22 cellular contexts compared by ENCODE assay signal in the genomic region with DNA sequence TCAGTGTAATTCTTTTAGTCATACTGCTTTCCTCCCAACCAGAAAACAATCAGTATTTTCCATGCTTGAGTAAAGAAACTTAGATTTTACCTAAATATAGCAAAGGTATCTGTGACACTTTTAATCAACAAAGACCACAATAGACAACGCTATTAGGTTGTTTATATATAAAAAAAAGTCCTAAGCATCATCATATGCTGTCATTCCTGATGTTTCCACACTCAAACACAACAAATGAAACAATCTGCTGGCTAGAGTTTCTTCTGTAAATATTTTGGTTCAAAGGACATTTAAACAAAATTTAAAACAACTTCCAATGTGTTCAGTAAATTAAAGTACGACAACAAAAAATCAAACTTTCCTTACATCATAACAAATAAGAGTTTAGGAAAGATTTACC.
DNase-seq lines count a peak whose midpoint lies in the region; ATAC-seq, FAIRE-seq and TF ChIP-seq lines count a peak whose summit lies in the region.
"Had no signal": no experiment of that assay in that cellular context is flagged by ENCODE, and none has a peak within 500 bp of the region (broad histone marks: within the 10 kb centered on the region; RNA-seq: fewer than 3 reads in every experiment).

No MANE protein-coding gene starts in this region.

- H3K36me3 ChIP-seq in ovary, result no peaks in the 10 kb centered on the region
- H3K36me3 ChIP-seq in gastrocnemius medialis, result no peaks in the 10 kb centered on the region

- FAIRE-seq in G401.6 (lab: Jason Lieb, UNC) (peak; percentile 31), endometrium (lab: Jason Lieb, UNC) (peak; percentile 78)
- FAIRE-seq: A549, GM12878, GM19239 had no signal

- TF ChIP-seq CTCF in AG09319 (IDR thresholded peaks at IDR 0.05; ENCODE audit: low read depth, low read length) (no peak), fibroblast of villous mesenchyme (IDR thresholded peaks at IDR 0.05; ENCODE audit: insufficient read depth, low read depth, low read length) (no peak), ovary (IDR thresholded peaks at IDR 0.05) (no peak), gastrocnemius medialis (IDR thresholded peaks at IDR 0.05 in 4 of 5, conservative IDR thresholded peaks at IDR 0.05 in 1 of 5) (no peak)

- ATAC-seq in HG03139 (IDR thresholded peaks at IDR 0.05; ENCODE audit: unreplicated experiment) (no peak), gastrocnemius medialis (no peak)
- ATAC-seq: A549, GM12878, GM23338, HCT116 had no signal

- in situ Hi-C loops in gastrocnemius medialis (cut with MboI; ENCODE audit: low sequenced_read_pairs in 4 of 4), result no loop called here

- intact Hi-C loops in ovary (cut with DNase I) (loop anchor here in 1 of 4 donors (5.0 kb wide), 1 partner anchor 78 kb away; no protein-coding TSS in a partner anchor), gastrocnemius medialis (cut with DNase I; ENCODE audit: low total_unique reads) (no loop called here)

- DNase-seq in AG09319 (ENCODE audit: extremely low read depth, low read depth), result peak; percentile 54
- peak; percentile 53 for DNase-seq in fibroblast of villous mesenchyme (ENCODE audit: low read depth)
- no peak for DNase-seq in SIG-M5 treated with dmso at 0.1 percent for 504 hours (lab: John Stamatoyannopoulos, UW; ENCODE audit: unreplicated experiment)
- DNase-seq in ovary, result no peak
- DNase-seq in gastrocnemius medialis, result no peak
- DNase-seq: 8988T; ACHN; C1 segment of cervical spinal cord; Caco-2; CD4-positive, alpha-beta memory T cell; DMS153; DND-41; GDM1; H9 had no signal

- H3K4me3 ChIP-seq in fibroblast of villous mesenchyme (ENCODE audit: low read depth, low read length), result no peak overlapping the region
- H3K4me3 ChIP-seq in ovary, result no peak overlapping the region
- H3K4me3 ChIP-seq in gastrocnemius medialis, result no peak overlapping the region
- H3K4me3 ChIP-seq: A549, GM12878, GM23338 had no signal

- H3K27ac ChIP-seq in ovary (no peak overlapping the region), gastrocnemius medialis (no peak overlapping the region)
- H3K27ac ChIP-seq: A549 had no signal

- H3K4me1 ChIP-seq in ovary (ENCODE audit: insufficient read depth) (no peaks in the 10 kb centered on the region), gastrocnemius medialis (no peaks in the 10 kb centered on the region)
- H3K4me1 ChIP-seq: A549, Caco-2 had no signal

- no peaks in the 10 kb centered on the region for H3K27me3 ChIP-seq in ovary
- no peaks in the 10 kb centered on the region for H3K27me3 ChIP-seq in gastrocnemius medialis

- no peak for TF ChIP-seq EP300 in ovary (IDR thresholded peaks at IDR 0.05)

- 9 to 40% (median 11%) methylated on average over 2 of the region's 2 CpGs for WGBS in ovary, 3 donors

- TF ChIP-seq POLR2A in ovary (IDR thresholded peaks at IDR 0.05) (no peak), gastrocnemius medialis (IDR thresholded peaks at IDR 0.05) (no peak)

- H3K9me3 ChIP-seq in ovary, result no peaks in the 10 kb centered on the region
- no peaks in the 10 kb centered on the region for H3K9me3 ChIP-seq in gastrocnemius medialis
- H3K9me3 ChIP-seq: A549, Caco-2 had no signal

Comparison
In these comparisons a context has a peak if more than half of its experiments do, and no peak if none do; other contexts are left out.
1. DNase-seq: peak in AG09319 (single experiment) and fibroblast of villous mesenchyme (single experiment); none in SIG-M5 treated with dmso at 0.1 percent for 504 hours (single experiment), ovary (0 of 5) and gastrocnemius medialis (0 of 2).